8 cellular contexts compared by ENCODE assay signal in genomic region chr19:55113570-55114039, GRCh38. TPM values are rescaled to one million over a fixed set of nuclear protein-coding genes. Genes with fewer than 3 reads are reported as not detected.
A peak's percentile ranks its signal among the peaks of the same experiment; 100 is the strongest.
DNase-seq lines count a peak whose midpoint lies in the region; ATAC-seq lines count a peak whose summit lies in the region.

No MANE protein-coding gene starts in this region.

- peak; percentile 86 for DNase-seq in GM03348 (ENCODE audit: low spot score)
- DNase-seq in adipocyte (ENCODE audit: low read depth), result peak; percentile 74
- DNase-seq in cardiac septum (ENCODE audit: low spot score), result peak; percentile 91
- peak; percentile 79 for DNase-seq in pulmonary artery endothelial cell (ENCODE audit: low read depth, low spot score)
- DNase-seq in activated naive CD4-positive, alpha-beta T cell (lab: John Stamatoyannopoulos, UW), result no peak
- no peak for DNase-seq in NCI-H524 treated with DMSO at 0.1 percent for 48 hours (lab: John Stamatoyannopoulos, UW)
- DNase-seq in DMS153 treated with DMSO at 0.1 percent for 48 hours (lab: John Stamatoyannopoulos, UW; ENCODE audit: unreplicated experiment), result no peak

- no peaks in the 10 kb centered on the region for H3K27me3 ChIP-seq in adipocyte (replicated peaks; ENCODE audit: control insufficient read depth, insufficient read depth, low read length)

- peaks cover 30% of the 10 kb centered on the region for H3K4me1 ChIP-seq in adipocyte (ENCODE audit: control insufficient read depth, insufficient read depth, low read length)

- no peaks in the 10 kb centered on the region for H3K9me3 ChIP-seq in adipocyte (ENCODE audit: control insufficient read depth, low read length)

- no peak for ATAC-seq in GM18520 (IDR thresholded peaks at IDR 0.05; ENCODE audit: unreplicated experiment)

- peak overlapping the region; percentile 50 for H3K9ac ChIP-seq in adipocyte (ENCODE audit: low read length)

- H3K4me3 ChIP-seq in adipocyte (ENCODE audit: low read length), result no peak overlapping the region

- peaks cover 10% of the 10 kb centered on the region for H3K36me3 ChIP-seq in adipocyte (ENCODE audit: control insufficient read depth, insufficient read depth, low read length, severe bottlenecking)

- intact Hi-C loops in cardiac septum (cut with DNase I), result no loop called here

RNA-seq across cellular contexts. Expression of gene PPP1R12C, which starts 3.8 kb away (rescaled TPM):
- total RNA-seq in cardiac septum (215 TPM), pulmonary artery endothelial cell (34.8 and 37.1 TPM in 2 replicates)

RNA-seq across cellular contexts. Expression of gene TNNT1, which starts 35.4 kb away (rescaled TPM):
- total RNA-seq in cardiac septum, result 187 TPM
- 2.0 and 2.3 TPM in 2 replicates for total RNA-seq in pulmonary artery endothelial cell

RNA-seq across cellular contexts. Expression of gene EPS8L1, which starts 37.9 kb away (rescaled TPM):
- 1.9 TPM for total RNA-seq in cardiac septum
- 4.7 and 7.5 TPM in 2 replicates for total RNA-seq in pulmonary artery endothelial cell

RNA-seq across cellular contexts. Expression of gene TNNI3, which starts 43.9 kb away (rescaled TPM):
- total RNA-seq in cardiac septum (7,865 TPM), pulmonary artery endothelial cell (not detected in 2 replicates)

RNA-seq across cellular contexts. Expression of gene RDH13, which starts 50.7 kb away (rescaled TPM):
- total RNA-seq in cardiac septum (43.4 TPM), pulmonary artery endothelial cell (10.6 and 13.8 TPM in 2 replicates)

Comparison
In these comparisons a context has a peak if more than half of its experiments do, and no peak if none do; other contexts are left out.
1. DNase-seq: peak in GM03348 (single experiment), adipocyte (single experiment), cardiac septum (single experiment) and pulmonary artery endothelial cell (single experiment); none in activated naive CD4-positive, alpha-beta T cell (0 of 4), NCI-H524 treated with DMSO at 0.1 percent for 48 hours (single experiment) and DMS153 treated with DMSO at 0.1 percent for 48 hours (single experiment).
2. RNA of gene TNNT1, which starts 35.4 kb away (total RNA-seq): 187 TPM in cardiac septum (single experiment); 2.0 to 2.3 TPM in pulmonary artery endothelial cell; every median in the first group is over 10 times any median in the second.